Comparison of ENCODE assay signal across 8 cellular contexts in the genomic region with DNA sequence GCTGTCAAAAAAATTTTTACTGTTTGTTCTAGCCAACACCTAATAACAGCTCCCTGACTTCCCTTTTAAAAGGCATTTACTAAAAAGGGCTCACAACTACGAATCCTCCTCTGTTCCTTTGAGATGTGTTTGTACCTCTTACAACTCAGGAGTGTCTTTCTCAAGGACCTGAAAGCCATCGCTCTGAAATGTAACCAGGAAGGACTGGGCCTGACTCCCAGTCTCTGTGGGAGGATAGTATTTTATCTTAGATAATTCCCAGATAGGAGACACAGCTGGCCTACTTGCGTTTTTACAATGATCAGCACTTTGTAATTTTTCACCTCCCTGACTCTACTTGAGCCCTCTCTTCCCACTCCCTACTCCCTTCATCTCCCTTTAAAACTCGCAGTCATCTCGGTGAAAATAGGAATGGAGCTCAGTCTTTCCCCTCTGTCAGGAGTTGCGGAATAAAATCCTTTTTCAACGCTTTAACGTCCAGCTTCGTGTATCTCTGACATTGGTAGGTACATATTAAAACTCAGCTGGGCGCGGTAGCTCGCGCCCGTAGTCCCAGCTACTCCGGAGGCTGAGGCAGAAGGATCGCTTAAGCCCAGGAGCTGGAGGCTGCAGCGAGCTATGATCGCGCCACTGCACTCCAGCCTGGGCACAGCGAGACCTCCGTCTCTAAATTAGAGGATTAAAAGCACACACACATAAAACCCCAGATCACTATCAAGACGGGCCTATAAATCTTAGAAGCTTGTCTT. TPM values are rescaled to one million over a fixed set of nuclear protein-coding genes. Genes with fewer than 3 reads are reported as not detected.
DNase-seq lines count a peak whose midpoint lies in the region; ATAC-seq, FAIRE-seq and TF ChIP-seq lines count a peak whose summit lies in the region.

No MANE protein-coding gene starts in this region.

- TF ChIP-seq POLR2A in body of pancreas (IDR thresholded peaks at IDR 0.05): no peak
- no peak; the same call in 1 of the 2 replicates for TF ChIP-seq POLR2A in GM12892 (IDR thresholded peaks at IDR 0.05; ENCODE audit: low read depth, low read length)

- no peaks in the 10 kb centered on the region for H3K27me3 ChIP-seq in BJ (ENCODE audit: control insufficient read depth, insufficient read depth, low read length)
- H3K27me3 ChIP-seq in body of pancreas: no peaks in the 10 kb centered on the region
- no peaks in the 10 kb centered on the region for H3K27me3 ChIP-seq in lung (ENCODE audit: control insufficient read depth, insufficient read depth)

- CTCF ChIA-PET in BJ (lab: Yijun Ruan, JAX): interaction anchor here (2.7 kb wide), 1 partner anchor 106 kb away, joined by 16 read pairs; no protein-coding TSS in a partner anchor

- H3K4me1 ChIP-seq in body of pancreas (peaks cover 41% of the 10 kb centered on the region), lung (ENCODE audit: control insufficient read depth in 2 of 2, insufficient read depth in 2 of 2, low read length in 2 of 2) (peaks cover 7 to 13% of the 10 kb centered on the region in 2 donors)

- intact Hi-C loops in body of pancreas (cut with DNase I): loop anchor here (5.0 kb wide), 1 partner anchor 108 kb away; no protein-coding TSS in a partner anchor

- TF ChIP-seq CTCF in BJ (IDR thresholded peaks at IDR 0.05; ENCODE audit: insufficient read depth, low read depth, low read length): no peak
- no peak for TF ChIP-seq CTCF in body of pancreas (IDR thresholded peaks at IDR 0.05)
- no peak for TF ChIP-seq CTCF in lung (IDR thresholded peaks at IDR 0.05; ENCODE audit: control extremely low read depth, extremely low read depth)

- H3K4me3 ChIP-seq in BJ (ENCODE audit: low read depth, low read length) (peak overlapping the region; percentile 63), body of pancreas (peak overlapping the region; percentile 91 to 96), lung (peak overlapping the region; percentile 79)

- POLR2A ChIA-PET in BJ (lab: Charles Lee): interaction anchor here (0.7 kb wide), 1 partner anchor 34 kb away, joined by 3 read pairs; no protein-coding TSS in a partner anchor

- no peaks in the 10 kb centered on the region for H3K36me3 ChIP-seq in BJ (ENCODE audit: control insufficient read depth, insufficient read depth, low read length)
- H3K36me3 ChIP-seq in KOPT-K1 (ENCODE audit: insufficient read depth, low read length): peaks cover 20% of the 10 kb centered on the region
- no peaks in the 10 kb centered on the region for H3K36me3 ChIP-seq in body of pancreas (replicated peaks in 1 of 2; ENCODE audit: insufficient read depth in 1 of 2, low read depth in 2 of 2)
- H3K36me3 ChIP-seq in lung (ENCODE audit: control insufficient read depth in 2 of 2, insufficient read depth in 2 of 2, low read length in 2 of 2): no peaks in the 10 kb centered on the region

- 38 to 50% methylated on average over 22 of the region's 22 CpGs for WGBS in body of pancreas, 2 donors
- WGBS in lung, 2 donors: 42 to 44% methylated on average over 22 of the region's 22 CpGs

- no peak for ATAC-seq in body of pancreas
- no peak for ATAC-seq in lung (ENCODE audit: insufficient read depth, low FRiP score)
- no peak for ATAC-seq in GM21717 (IDR thresholded peaks at IDR 0.05; ENCODE audit: unreplicated experiment)
- ATAC-seq in HG02870 (IDR thresholded peaks at IDR 0.05; ENCODE audit: unreplicated experiment): no peak

- H3K27ac ChIP-seq in KOPT-K1 (ENCODE audit: low read depth, low read length, poor library complexity, severe bottlenecking): peak overlapping the region; percentile 93
- peak overlapping the region; percentile 84 to 97 (median 92) for H3K27ac ChIP-seq in body of pancreas
- H3K27ac ChIP-seq in lung (ENCODE audit: low read depth in 1 of 2, low read length in 1 of 2): peak overlapping the region; percentile 99

- DNase-seq in BJ (ENCODE audit: low read depth): no peak
- DNase-seq in body of pancreas: peak in 1 of 4 donors; percentile 7
- no peak for DNase-seq in lung (ENCODE audit: low spot score)
- no peak for DNase-seq in SKM-1 (lab: John Stamatoyannopoulos, UW; ENCODE audit: unreplicated experiment)
- no peak for DNase-seq in GM12892 (ENCODE audit: insufficient read length)

- FAIRE-seq in GM12892 (lab: Jason Lieb, UNC): no peak

- H3K9me3 ChIP-seq in KOPT-K1 (ENCODE audit: insufficient read depth, low read length, poor library complexity, severe bottlenecking) (no peaks in the 10 kb centered on the region), body of pancreas (no peaks in the 10 kb centered on the region), lung (ENCODE audit: control insufficient read depth in 2 of 2, insufficient read depth in 1 of 2, low read length in 1 of 2) (no peaks in the 10 kb centered on the region)

RNA-seq across cellular contexts. Expression of gene KRCC1, which starts 1.1 kb away (rescaled TPM):
- polyA plus RNA-seq in BJ (2011; rRNA removed) (16.8 and 33.7 TPM in 2 replicates), lung (10 to 100 TPM; 20.3 to 31.2 TPM)
- 3.2 and 3.7 TPM in 2 replicates for polyA minus RNA-seq in BJ (2011; rRNA and poly(A)+ RNA removed)
- total RNA-seq in body of pancreas (10 to 100 TPM in 1 of 2 donors, 1 to 10 TPM in 1; 9.2 to 14.8 TPM), lung (10 to 100 TPM; 17.2 to 22.0 TPM)
- polyA plus RNA-seq in GM12892 (2012; ENCODE audit: missing spikeins): 24.9 TPM

RNA-seq across cellular contexts. Expression of gene SMYD1, which starts 13.2 kb away (rescaled TPM):
- polyA plus RNA-seq in BJ (2011; rRNA removed): not detected in 2 replicates
- not detected in 2 replicates for polyA minus RNA-seq in BJ (2011; rRNA and poly(A)+ RNA removed)
- total RNA-seq in body of pancreas: not detected
- total RNA-seq in lung: under 1 TPM in 1 of 2 donors, not detected in 1; 0.20 TPM
- polyA plus RNA-seq in lung: not detected
- not detected for polyA plus RNA-seq in GM12892 (2012; ENCODE audit: missing spikeins)

RNA-seq across cellular contexts. Expression of gene RNU2-63P, which starts 38.1 kb away (rescaled TPM):
- not detected in 2 replicates for polyA plus RNA-seq in BJ (2011; rRNA removed)
- polyA minus RNA-seq in BJ (2011; rRNA and poly(A)+ RNA removed): 24.5 and 35.8 TPM in 2 replicates
- total RNA-seq in body of pancreas: not detected
- total RNA-seq in lung: 1 to 10 TPM in 1 of 2 donors, not detected in 1; 3.9 TPM
- polyA plus RNA-seq in lung: not detected
- polyA plus RNA-seq in GM12892 (2012; ENCODE audit: missing spikeins): 21.0 TPM
